ENCODE assay signal across 27 cellular contexts in genomic region chr22:26901228-26901816, GRCh38.
"Had no signal": no experiment of that assay in that cellular context is flagged by ENCODE, and none has a peak within 500 bp of the region (broad histone marks: within the 10 kb centered on the region; RNA-seq: fewer than 3 reads in every experiment).

No MANE protein-coding gene starts in this region.

- H3K9me3 Mint-ChIP-seq: activated CD4-positive, alpha-beta memory T cell treated with anti-CD3 and anti-CD28 coated beads for 36 hours; activated CD4-positive, alpha-beta T cell treated with anti-CD3 and anti-CD28 coated beads, Interleukin-2, amount 10 ng/mL, durations not matched to agents 7 days and 5 days; activated T-cell treated with anti-CD3 and anti-CD28 coated beads, Interleukin-2, amount 50 U/mL, for 4 hours had no signal

- H3K27ac ChIP-seq: ascending aorta, brain microvascular endothelial cell had no signal

- H3K27ac Mint-ChIP-seq: activated CD4-positive, alpha-beta memory T cell treated with anti-CD3 and anti-CD28 coated beads for 36 hours; activated CD4-positive, alpha-beta T cell treated with anti-CD3 and anti-CD28 coated beads, Interleukin-2, amount 10 ng/mL, durations not matched to agents 7 days and 5 days; activated naive CD4-positive, alpha-beta T cell treated with anti-CD3 and anti-CD28 coated beads, Interleukin-2, amount 50 U/mL, for 72 hours; activated naive CD8-positive, alpha-beta T cell treated with anti-CD3 and anti-CD28 coated beads, Interleukin-2, amount 50 U/mL, for 24 hours; T-cell had no signal

- H3K4me3 Mint-ChIP-seq: activated CD4-positive, alpha-beta memory T cell treated with anti-CD3 and anti-CD28 coated beads for 36 hours; activated CD4-positive, alpha-beta T cell treated with anti-CD3 and anti-CD28 coated beads, Interleukin-2, amount 10 ng/mL, durations not matched to agents 7 days and 5 days; activated naive CD8-positive, alpha-beta T cell treated with anti-CD3 and anti-CD28 coated beads, Interleukin-2, amount 50 U/mL, for 24 hours; activated T-cell treated with anti-CD3 and anti-CD28 coated beads, Interleukin-2, amount 50 U/mL, for 4 hours; T-cell had no signal

- H3K36me3 ChIP-seq: ascending aorta, brain microvascular endothelial cell, cardiac muscle cell had no signal

- H3K27me3 ChIP-seq: ascending aorta, brain microvascular endothelial cell had no signal

- ATAC-seq: activated naive CD4-positive, alpha-beta T cell treated with anti-CD3 and anti-CD28 coated beads, Interleukin-2, amount 50 U/mL, for 72 hours; activated naive CD8-positive, alpha-beta T cell treated with anti-CD3 and anti-CD28 coated beads, Interleukin-2, amount 50 U/mL, for 24 hours; activated T-cell treated with anti-CD3 and anti-CD28 coated beads, Interleukin-2, amount 50 U/mL, for 4 hours; PC-3; T-cell had no signal

- H3K4me3 ChIP-seq: ascending aorta, cardiac muscle cell had no signal

- DNase-seq: activated CD4-positive, alpha-beta memory T cell treated with anti-CD3 and anti-CD28 coated beads for 36 hours; activated CD4-positive, alpha-beta T cell treated with anti-CD3 and anti-CD28 coated beads, Interleukin-2, amount 10 ng/mL, durations not matched to agents 7 days and 5 days; activated CD4-positive, CD25-positive, alpha-beta regulatory T cell; activated CD8-positive, alpha-beta memory T cell treated with anti-CD3 and anti-CD28 coated beads for 24 hours; activated effector memory CD4-positive, alpha-beta T cell treated with anti-CD3 and anti-CD28 coated beads, Interleukin-2, amount 50 U/mL, for 16 hours; activated naive CD4-positive, alpha-beta T cell treated with Interleukin-2 at 50 U/mL for 16 hours; activated naive CD8-positive, alpha-beta T cell treated with anti-CD3 and anti-CD28 coated beads, Interleukin-2, amount 50 U/mL, for 24 hours; activated T-cell treated with anti-CD3 and anti-CD28 coated beads, Interleukin-2, amount 50 U/mL, for 4 hours; amniotic stem cell; brain microvascular endothelial cell; MM.1S; NCI-H1048; NCI-H146; NCI-H1930; NCI-H2107; NCI-H510A treated with DMSO at 0.1 percent for 48 hours; NCI-H69; PC-3; SHP77 treated with DMSO at 0.1 percent for 48 hours; T-cell; T-helper 2 cell; T1000 had no signal

- FAIRE-seq: RCC 7860, TTC549 had no signal
